12 cellular contexts compared by ENCODE assay signal in genomic region chr15:41779662-41780157, GRCh38. TPM values are rescaled to one million over a fixed set of nuclear protein-coding genes. Genes with fewer than 3 reads are reported as not detected.
A peak's percentile ranks its signal among the peaks of the same experiment; 100 is the strongest.
DNase-seq lines count a peak whose midpoint lies in the region; ATAC-seq and TF ChIP-seq lines count a peak whose summit lies in the region.
"Had no signal": no experiment of that assay in that cellular context is flagged by ENCODE, and none has a peak within 500 bp of the region (broad histone marks: within the 10 kb centered on the region; RNA-seq: fewer than 3 reads in every experiment).

No MANE protein-coding gene starts in this region.

- in situ Hi-C loops in GM13977 (cut with MboI; ENCODE audit: low pct_unique_long_range_greater_than_20kb, low sequenced_read_pairs, unreplicated experiment) = no loop called here

- no peaks in the 10 kb centered on the region for H3K9me3 Mint-ChIP-seq in nephron progenitor cell

- H3K79me2 ChIP-seq in PC-9 (ENCODE audit: low read depth) = peaks cover 19% of the 10 kb centered on the region; the same call in 1 of the 2 replicates

- no peaks in the 10 kb centered on the region for H3K9me3 ChIP-seq in PC-9 (ENCODE audit: insufficient read depth, low read depth)

- H3F3A ChIP-seq in PC-9 (ENCODE audit: insufficient read depth, low read depth) = no peaks in the 10 kb centered on the region; the same call in 1 of the 2 replicates

- BruUV-seq in PC-9 (replicated peaks; lab: Mats Ljungman, UMichigan) = no TSS peak

- no peaks in the 10 kb centered on the region for H3K36me3 ChIP-seq in PC-9 (ENCODE audit: low read depth)

- H3K27ac ChIP-seq in dorsolateral prefrontal cortex (peak overlapping the region in 53 of 59 donors; percentile 1 to 75 (median 53)), PC-9 (no peak overlapping the region)

- ATAC-seq in HG02610 (IDR thresholded peaks at IDR 0.05; ENCODE audit: unreplicated experiment) (no peak), GM21576 (IDR thresholded peaks at IDR 0.05; ENCODE audit: unreplicated experiment) (no peak)

- peak overlapping the region; percentile 65 for H3K27ac Mint-ChIP-seq in nephron progenitor cell

- H2AFZ ChIP-seq in PC-9 = no peak overlapping the region

- no peaks in the 10 kb centered on the region for H3K27me3 ChIP-seq in dorsolateral prefrontal cortex
- no peaks in the 10 kb centered on the region for H3K27me3 ChIP-seq in PC-9 (ENCODE audit: insufficient read depth, low read depth)

- peaks cover 5% of the 10 kb centered on the region for H3K27me3 Mint-ChIP-seq in nephron progenitor cell (ENCODE audit: low read depth, poor library complexity)

- no peak for TF ChIP-seq CTCF in dorsolateral prefrontal cortex (IDR thresholded peaks at IDR 0.05 in 54 of 56, conservative IDR thresholded peaks at IDR 0.05 in 2 of 56; ENCODE audit: low read depth in 1 of 56, partially characterized antibody in 56 of 56)
- no peak for TF ChIP-seq CTCF in nephron progenitor cell (IDR thresholded peaks at IDR 0.05)
- no peak for TF ChIP-seq CTCF in GM13977 (IDR thresholded peaks at IDR 0.05; ENCODE audit: extremely low read depth, insufficient read depth, missing control alignments)
- TF ChIP-seq CTCF in PC-9 (conservative IDR thresholded peaks at IDR 0.05) = no peak

- intact Hi-C loops in dorsolateral prefrontal cortex (cut with DNase I) = loop anchor here (10.0 kb wide), 1 partner anchor 155 kb away; no protein-coding TSS in a partner anchor
- intact Hi-C loops in PC-9 (cut with micrococcal nuclease; ENCODE audit: unreplicated experiment) = no loop called here

- H3K4me3 Mint-ChIP-seq in nephron progenitor cell = no peak overlapping the region

- H3K36me3 Mint-ChIP-seq in nephron progenitor cell (ENCODE audit: low read depth) = peaks cover 4% of the 10 kb centered on the region

- CTCF ChIA-PET in PC-9 (lab: Charles Lee) = no interaction called here

- H3K4me1 ChIP-seq in PC-9 (replicated peaks; ENCODE audit: insufficient read depth) = peaks cover 15% of the 10 kb centered on the region

- H3K4me2 ChIP-seq in PC-9 = no peak overlapping the region

- no peaks in the 10 kb centered on the region for H4K20me1 ChIP-seq in PC-9 (ENCODE audit: insufficient read depth)

- peak overlapping the region in 1 of 59 donors; percentile 18 for H3K4me3 ChIP-seq in dorsolateral prefrontal cortex
- no peak overlapping the region for H3K4me3 ChIP-seq in PC-9

- DNase-seq in EH (ENCODE audit: low read depth) = peak; percentile 25
- DNase-seq in NCI-H2227 treated with DMSO at 0.1 percent for 48 hours (lab: John Stamatoyannopoulos, UW) = peak; percentile 2
- no peak for DNase-seq in dorsolateral prefrontal cortex
- DNase-seq in nephron progenitor cell = no peak
- DNase-seq in GM13977 (ENCODE audit: low spot score) = no peak
- DNase-seq in PC-9 = no peak
- DNase-seq: DMS153; effector memory CD4-positive, alpha-beta T cell; H7; NCI-H2081 had no signal

- POLR2A ChIA-PET in PC-9 (lab: Charles Lee; ENCODE audit: unreplicated experiment) = no interaction called here

- H3K4me1 Mint-ChIP-seq in nephron progenitor cell = peaks cover 59% of the 10 kb centered on the region

- no peaks in the 10 kb centered on the region for H3K9me2 ChIP-seq in PC-9 (ENCODE audit: insufficient read depth)

RNA-seq across cellular contexts. Expression of gene MAPKBP1, which starts 5.4 kb away (rescaled TPM):
- total RNA-seq in dorsolateral prefrontal cortex (100 to 1,000 TPM in 22 of 120 experiments, 10 to 100 TPM in 98; 50.5 to 136 (median 77.6) TPM), PC-9 (2021) (17.6 and 22.9 TPM in 2 replicates)

RNA-seq across cellular contexts. Expression of gene JMJD7, which starts 48.2 kb away (rescaled TPM):
- total RNA-seq in dorsolateral prefrontal cortex (10 to 100 TPM; 13.4 to 55.9 (median 25.6) TPM), PC-9 (2021) (6.5 and 11.7 TPM in 2 replicates)

RNA-seq across cellular contexts. Expression of gene PLA2G4B, which starts 58.9 kb away (rescaled TPM):
- total RNA-seq in dorsolateral prefrontal cortex (10 to 100 TPM in 111 of 120 experiments, 1 to 10 TPM in 9; 5.4 to 41.6 (median 19.1) TPM), PC-9 (2021) (3.6 and 7.8 TPM in 2 replicates)

Comparison
In these comparisons a context has a peak if more than half of its experiments do, and no peak if none do; other contexts are left out.
1. DNase-seq: peak in EH (single experiment) and NCI-H2227 treated with DMSO at 0.1 percent for 48 hours (single experiment); none in dorsolateral prefrontal cortex (0 of 10), nephron progenitor cell (single experiment), GM13977 (single experiment) and PC-9 (0 of 2).